Comparison of ENCODE assay signal across 8 cellular contexts in the genomic region with DNA sequence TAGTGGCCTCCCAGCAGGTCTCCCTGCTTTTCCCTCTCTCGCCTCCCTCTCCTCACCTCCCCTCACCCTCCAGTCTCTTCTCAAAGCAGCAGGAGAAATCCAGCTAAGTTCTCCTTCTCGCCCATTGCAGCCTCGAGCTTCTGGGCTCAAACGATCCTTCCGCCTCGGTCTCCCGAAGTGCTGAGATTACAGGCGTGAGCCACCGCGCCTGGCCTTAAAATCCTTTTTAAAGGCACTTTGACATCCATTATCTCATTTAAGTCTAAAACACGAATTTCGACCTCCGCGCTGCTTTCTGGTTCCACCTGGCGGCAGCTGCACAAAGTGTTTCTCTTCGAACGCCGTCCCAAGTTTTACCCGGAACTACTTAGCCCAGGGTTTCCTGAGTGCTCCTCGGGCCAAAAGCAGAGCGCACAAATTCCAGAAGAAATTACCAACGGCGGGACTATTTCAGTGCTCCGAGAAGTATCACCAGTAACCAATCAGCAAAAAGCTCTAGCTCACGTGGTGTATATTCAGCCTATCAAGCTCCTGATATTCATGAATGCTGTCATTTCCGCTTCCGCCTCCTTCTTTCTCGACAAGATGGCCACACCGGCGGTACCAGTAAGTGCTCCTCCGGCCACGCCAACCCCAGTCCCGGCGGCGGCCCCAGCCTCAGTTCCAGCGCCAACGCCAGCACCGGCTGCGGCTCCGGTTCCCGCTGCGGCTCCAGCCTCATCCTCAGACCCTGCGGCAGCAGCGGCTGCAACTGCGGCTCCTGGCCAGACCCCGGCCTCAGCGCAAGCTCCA. TPM values are rescaled to one million over a fixed set of nuclear protein-coding genes. Genes with fewer than 3 reads are reported as not detected.
DNase-seq lines count a peak whose midpoint lies in the region; ATAC-seq, FAIRE-seq and TF ChIP-seq lines count a peak whose summit lies in the region.

A gene with protein sequence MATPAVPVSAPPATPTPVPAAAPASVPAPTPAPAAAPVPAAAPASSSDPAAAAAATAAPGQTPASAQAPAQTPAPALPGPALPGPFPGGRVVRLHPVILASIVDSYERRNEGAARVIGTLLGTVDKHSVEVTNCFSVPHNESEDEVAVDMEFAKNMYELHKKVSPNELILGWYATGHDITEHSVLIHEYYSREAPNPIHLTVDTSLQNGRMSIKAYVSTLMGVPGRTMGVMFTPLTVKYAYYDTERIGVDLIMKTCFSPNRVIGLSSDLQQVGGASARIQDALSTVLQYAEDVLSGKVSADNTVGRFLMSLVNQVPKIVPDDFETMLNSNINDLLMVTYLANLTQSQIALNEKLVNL (plus strand): TSS at position 570 of the 792 bp plus-strand sequence. CDS start 16 bp downstream, at position 586.

- peak within 1 kb of the TSS; percentile 99 for H2AFZ ChIP-seq in mammary epithelial cell (ENCODE audit: low read depth, low read length)

- H3K27me3 ChIP-seq in AG04450 (ENCODE audit: control insufficient read depth, insufficient read depth, low read length) (no peaks in the 10 kb centered on the region), WERI-Rb-1 (ENCODE audit: insufficient read depth, low read depth, severe bottlenecking) (no peaks in the 10 kb centered on the region), mammary epithelial cell (ENCODE audit: insufficient read depth, low read length) (no peaks in the 10 kb centered on the region), small intestine (ENCODE audit: control insufficient read depth in 2 of 2, insufficient read depth in 2 of 2, low read length in 2 of 2) (no peaks in the 10 kb centered on the region)

- peaks cover 50% of the 10 kb centered on the region for H3K79me2 ChIP-seq in mammary epithelial cell (ENCODE audit: insufficient read depth, low read length)

- BruUV-seq in mammary epithelial cell (replicated peaks; lab: Mats Ljungman, UMichigan) = no TSS peak

- peak; percentile 86 for TF ChIP-seq CTCF in AG04450 (IDR thresholded peaks at IDR 0.05; ENCODE audit: low read depth, low read length)
- TF ChIP-seq CTCF in WERI-Rb-1 (IDR thresholded peaks at IDR 0.05; ENCODE audit: low read depth, low read length) = peak; percentile 70
- TF ChIP-seq CTCF in mammary epithelial cell (conservative IDR thresholded peaks at IDR 0.05 in 1 of 2, IDR thresholded peaks at IDR 0.05 in 1 of 2; ENCODE audit: extremely low read depth in 1 of 2, insufficient read depth in 1 of 2, low read depth in 1 of 2, low read length in 2 of 2) = peak; percentile 84 to 86

- H3K9ac ChIP-seq in mammary epithelial cell (ENCODE audit: insufficient read depth, low read length) = peak within 1 kb of the TSS; percentile 95

- in situ Hi-C loops in mammary epithelial cell (cut with MboI; ENCODE audit: low sequenced_read_pairs in 2 of 2) = loop anchor here (5.0 kb wide), 1 partner anchor 80 kb away; no protein-coding TSS in a partner anchor

- ATAC-seq in GM18907 (IDR thresholded peaks at IDR 0.05; ENCODE audit: unreplicated experiment) (peak; percentile 94), HG03159 (IDR thresholded peaks at IDR 0.05; ENCODE audit: unreplicated experiment) (peak; percentile 93)

- H3K4me2 ChIP-seq in mammary epithelial cell (ENCODE audit: insufficient read depth, low read depth, low read length) = peak within 1 kb of the TSS; percentile 90

- H4K20me1 ChIP-seq in mammary epithelial cell (ENCODE audit: insufficient read depth, low read length) = no peaks in the 10 kb centered on the region

- no peak for FAIRE-seq in small intestine (lab: Jason Lieb, UNC)

- intact Hi-C loops in mammary epithelial cell (cut with micrococcal nuclease) = loop anchor here (1.0 to 10.0 kb wide), 6 partner anchors 22 to 472 kb away; a partner anchor contains a TSS

- DNase-seq in AG04450 (ENCODE audit: low read depth, low spot score) (peak; percentile 99), NCI-H2227 (lab: John Stamatoyannopoulos, UW; ENCODE audit: unreplicated experiment) (peak; percentile 99), WERI-Rb-1 (peak; percentile 93), mammary epithelial cell (peak; percentile 98), iPS-NIHi11 (ENCODE audit: low spot score) (peak; percentile 93), small intestine (peak; percentile 100)

- CTCF ChIA-PET in AG04450 (lab: Charles Lee) (interaction anchor here (0.6 to 4.7 kb wide), 45 partner anchors 9 to 582 kb away, joined by 3 to 261 read pairs (median 5); a partner anchor contains a TSS), mammary epithelial cell (lab: Charles Lee; ENCODE audit: low non-redundant PET) (interaction anchor here (0.6 to 2.2 kb wide), 10 partner anchors 9 to 579 kb away, joined by 3 to 57 read pairs (median 6); no protein-coding TSS in a partner anchor)

- peaks cover 4% of the 10 kb centered on the region for H3K9me3 ChIP-seq in AG04450 (ENCODE audit: control insufficient read depth, insufficient read depth, low read length)
- no peaks in the 10 kb centered on the region for H3K9me3 ChIP-seq in WERI-Rb-1 (ENCODE audit: severe bottlenecking)
- H3K9me3 ChIP-seq in mammary epithelial cell (replicated peaks; ENCODE audit: insufficient read depth, low read length) = no peaks in the 10 kb centered on the region
- H3K9me3 ChIP-seq in small intestine (ENCODE audit: control insufficient read depth, low read depth) = no peaks in the 10 kb centered on the region

- under 1% methylated on average over 30 of the region's 47 CpGs for WGBS in mammary epithelial cell (ENCODE audit: low coverage, missing lambda C conversion rate)
- 0 to 1% (median 1%) methylated on average over 47 of the region's 47 CpGs for WGBS in small intestine, 3 donors

- H3K4me3 ChIP-seq in AG04450 (ENCODE audit: low read depth, low read length) (peak within 1 kb of the TSS; percentile 72), WERI-Rb-1 (ENCODE audit: low read depth, low read length) (peak within 1 kb of the TSS; percentile 92), mammary epithelial cell (replicated peaks in 1 of 3; ENCODE audit: insufficient read depth in 1 of 3, low read depth in 2 of 3, low read length in 3 of 3) (peak within 1 kb of the TSS; percentile 68 to 98 (median 79)), small intestine (ENCODE audit: low read depth in 1 of 2, low read length in 2 of 2) (peak within 1 kb of the TSS; percentile 77 to 82)

- POLR2A ChIA-PET in AG04450 (lab: Yijun Ruan, JAX) = interaction anchor here (0.5 to 2.2 kb wide), 12 partner anchors 9 to 293 kb away, joined by 3 to 14 read pairs (median 3); a partner anchor contains a TSS

- H3K27ac ChIP-seq in AG04450 (ENCODE audit: low read depth, low read length) = peak within 1 kb of the TSS; percentile 53
- peak within 1 kb of the TSS; percentile 73 for H3K27ac ChIP-seq in WERI-Rb-1
- peak within 1 kb of the TSS; percentile 84 for H3K27ac ChIP-seq in mammary epithelial cell (ENCODE audit: insufficient read depth, low read depth, low read length)
- peak within 1 kb of the TSS; percentile 44 to 74 for H3K27ac ChIP-seq in small intestine (ENCODE audit: low read depth in 1 of 2, low read length in 1 of 2)

- H3K36me3 ChIP-seq in WERI-Rb-1 = peaks cover 26% of the 10 kb centered on the region
- H3K36me3 ChIP-seq in mammary epithelial cell (ENCODE audit: insufficient read depth, low read length) = peaks cover 13% of the 10 kb centered on the region
- H3K36me3 ChIP-seq in small intestine (ENCODE audit: control insufficient read depth in 2 of 2, insufficient read depth in 2 of 2, low read length in 2 of 2) = peaks cover 0 to under 1% of the 10 kb centered on the region in 2 donors

- dilution Hi-C loops in mammary epithelial cell (cut with HindIII; ENCODE audit: low sequenced_read_pairs) = no loop called here

- peaks cover 31% of the 10 kb centered on the region for H3K4me1 ChIP-seq in mammary epithelial cell (ENCODE audit: insufficient read depth, low read length)
- H3K4me1 ChIP-seq in small intestine (ENCODE audit: control insufficient read depth in 2 of 2, insufficient read depth in 1 of 2, low read depth in 1 of 2, low read length in 1 of 2) = peaks cover 0 to 10% of the 10 kb centered on the region in 2 donors

RNA-seq across cellular contexts. Expression of the gene that starts here (rescaled TPM):
- 216 and 297 TPM in 2 replicates for polyA plus RNA-seq in AG04450 (2011; rRNA removed)
- 371 and 442 TPM in 2 replicates for polyA minus RNA-seq in AG04450 (2011; rRNA and poly(A)+ RNA removed)
- total RNA-seq in mammary epithelial cell = 100 to 1,000 TPM; 234 to 399 TPM
- polyA plus RNA-seq in mammary epithelial cell = 247 TPM
- 345 TPM for polyA minus RNA-seq in mammary epithelial cell
- polyA plus RNA-seq in small intestine = 100 to 1,000 TPM; 371 to 530 (median 505) TPM

Comparison
In these comparisons a context has a peak if more than half of its experiments do, and no peak if none do; other contexts are left out.
1. Peak in every context shown above with its lines: DNase-seq, ATAC-seq, H3K4me3 ChIP-seq and H3K27ac ChIP-seq.